In the genomic region with DNA sequence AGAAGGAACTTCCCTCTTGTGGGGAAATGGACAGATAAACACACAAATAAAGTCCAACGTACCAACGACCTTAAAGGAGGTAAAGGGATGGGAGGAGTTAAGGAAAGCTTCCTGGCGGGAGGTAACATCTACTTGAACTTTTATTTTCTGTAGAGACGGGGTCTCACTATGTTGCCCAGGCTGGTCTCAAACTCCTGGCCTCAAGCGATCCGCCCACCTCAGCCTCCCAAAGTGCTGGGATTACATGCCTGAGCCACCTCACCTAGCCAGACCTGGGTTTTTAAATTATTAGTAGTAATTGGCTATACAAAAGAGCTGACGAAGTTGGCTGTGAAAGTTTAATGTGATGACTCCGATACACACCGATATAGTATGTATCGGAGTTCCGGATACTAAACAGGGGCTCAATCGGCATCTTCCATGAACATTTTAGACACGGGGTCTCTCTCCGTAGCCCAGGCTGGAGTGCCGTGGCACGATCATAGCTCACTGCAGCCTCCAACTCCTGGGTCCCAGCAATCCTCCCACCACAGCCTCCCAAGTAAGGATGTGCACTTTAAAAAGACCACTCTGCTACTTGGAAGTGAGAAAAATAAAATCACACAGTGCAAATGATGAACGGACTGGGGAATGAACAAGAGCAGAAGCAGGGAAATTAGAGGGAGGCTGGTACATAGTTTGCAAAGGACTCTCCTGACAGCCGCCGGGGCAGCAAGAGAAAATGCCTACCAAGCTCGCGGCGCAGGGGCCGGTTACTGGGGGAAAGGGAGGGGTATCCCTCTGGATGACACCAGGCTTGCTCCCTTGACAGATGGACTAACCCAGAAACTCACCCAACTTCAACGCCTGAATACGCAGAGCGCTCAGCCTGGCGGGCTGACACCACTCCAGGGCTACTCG, we compare ENCODE assay signal across 8 cellular contexts. TPM values are rescaled to one million over a fixed set of nuclear protein-coding genes. Genes with fewer than 3 reads are reported as not detected.
A peak's percentile ranks its signal among the peaks of the same experiment; 100 is the strongest.
DNase-seq lines count a peak whose midpoint lies in the region; ATAC-seq, FAIRE-seq and TF ChIP-seq lines count a peak whose summit lies in the region.

No MANE protein-coding gene starts in this region.

- H3K36me3 ChIP-seq in DOHH2 (ENCODE audit: control insufficient read depth, low read length) (peaks cover 45% of the 10 kb centered on the region), OCI-LY7 (ENCODE audit: insufficient read depth, low read length) (peaks cover 36% of the 10 kb centered on the region), endothelial cell of umbilical vein (ENCODE audit: control insufficient read depth in 2 of 2, extremely low read depth in 1 of 2, insufficient read depth in 2 of 2, low read length in 2 of 2) (no peaks in the 10 kb centered on the region), pancreas (peaks cover 0 to 8% (median 5%) of the 10 kb centered on the region in 3 donors)

- peak in 1 of 4 donors; percentile 2 for ATAC-seq in pancreas
- no peak for ATAC-seq in GM18498 (IDR thresholded peaks at IDR 0.05; ENCODE audit: unreplicated experiment)
- no peak for ATAC-seq in HG03432 (IDR thresholded peaks at IDR 0.05; ENCODE audit: unreplicated experiment)

- 8 to 9% methylated on average over 28 of the region's 28 CpGs for WGBS in pancreas, 2 donors

- H4K20me1 ChIP-seq in DOHH2 (ENCODE audit: control insufficient read depth, insufficient read depth, low read depth, low read length): peaks cover 8% of the 10 kb centered on the region; the same call in 1 of the 2 replicates
- peaks cover 6% of the 10 kb centered on the region; the same call in 1 of the 2 replicates for H4K20me1 ChIP-seq in OCI-LY7 (ENCODE audit: insufficient read depth, low read length)
- H4K20me1 ChIP-seq in endothelial cell of umbilical vein (replicated peaks; ENCODE audit: control insufficient read depth, extremely low read depth, insufficient read depth, low read length): peaks cover 2% of the 10 kb centered on the region

- H2AFZ ChIP-seq in OCI-LY7 (ENCODE audit: low read length) (no peak overlapping the region; the same call in 1 of the 2 replicates), endothelial cell of umbilical vein (ENCODE audit: low read depth, low read length) (peak overlapping the region; percentile 28)

- no peaks in the 10 kb centered on the region for H3K9me2 ChIP-seq in DOHH2 (replicated peaks; ENCODE audit: control insufficient read depth, low read length)
- no peaks in the 10 kb centered on the region for H3K9me2 ChIP-seq in OCI-LY7 (ENCODE audit: insufficient read depth, low read length)

- H3K9ac ChIP-seq in endothelial cell of umbilical vein (replicated peaks; ENCODE audit: extremely low read depth, insufficient read depth, low read length): peak overlapping the region; percentile 100

- H3K9me3 ChIP-seq in DOHH2 (ENCODE audit: control insufficient read depth, insufficient read depth, low read length): no peaks in the 10 kb centered on the region
- H3K9me3 ChIP-seq in OCI-LY7 (ENCODE audit: low read length): no peaks in the 10 kb centered on the region
- H3K9me3 ChIP-seq in endothelial cell of umbilical vein (replicated peaks; ENCODE audit: control insufficient read depth, insufficient read depth, low read length): no peaks in the 10 kb centered on the region
- H3K9me3 ChIP-seq in pancreas: no peaks in the 10 kb centered on the region

- H3K4me2 ChIP-seq in DOHH2 (ENCODE audit: low read length): peak overlapping the region; percentile 76
- peak overlapping the region; percentile 99 for H3K4me2 ChIP-seq in OCI-LY7 (ENCODE audit: low read length)
- H3K4me2 ChIP-seq in endothelial cell of umbilical vein (ENCODE audit: insufficient read depth, low read length): peak overlapping the region; percentile 88

- FAIRE-seq in endothelial cell of umbilical vein (lab: Jason Lieb, UNC): no peak
- FAIRE-seq in pancreas (lab: Jason Lieb, UNC): no peak

- dilution Hi-C loops in endothelial cell of umbilical vein (cut with MboI; ENCODE audit: extremely low pct_ligation_motif_present, low sequenced_read_pairs): no loop called here

- H3K27me3 ChIP-seq in DOHH2 (ENCODE audit: control insufficient read depth, low read length) (peaks cover 3% of the 10 kb centered on the region; the same call in 1 of the 2 replicates), endothelial cell of umbilical vein (ENCODE audit: control insufficient read depth in 2 of 2, insufficient read depth in 2 of 2, low read length in 2 of 2) (no peaks in the 10 kb centered on the region), pancreas (no peaks in the 10 kb centered on the region)

- H3K79me2 ChIP-seq in DOHH2 (ENCODE audit: control insufficient read depth, low read length) (peaks cover 55% of the 10 kb centered on the region), OCI-LY7 (ENCODE audit: insufficient read depth, low read depth, low read length) (peaks cover 36% of the 10 kb centered on the region), endothelial cell of umbilical vein (ENCODE audit: control insufficient read depth, insufficient read depth, low read length) (peaks cover 46% of the 10 kb centered on the region)

- BruUV-seq in OCI-LY7 (replicated peaks; lab: Mats Ljungman, UMichigan): TSS peak; percentile 62
- BruUV-seq in endothelial cell of umbilical vein (replicated peaks; lab: Mats Ljungman, UMichigan): TSS peak; percentile 46

- intact Hi-C loops in OCI-LY7 (cut with micrococcal nuclease; ENCODE audit: unreplicated experiment) (loop anchor here (1.0 kb wide), 3 partner anchors 22 to 34 kb away; a partner anchor contains a TSS), endothelial cell of umbilical vein (cut with micrococcal nuclease) (loop anchor here (1.0 kb wide), 2 partner anchors 22 to 34 kb away; a partner anchor contains a TSS), pancreas (cut with DNase I) (no loop called here)

- CTCF ChIA-PET in OCI-LY7 (lab: Charles Lee; ENCODE audit: unreplicated experiment) (no interaction called here), endothelial cell of umbilical vein (lab: Charles Lee) (interaction anchor here (0.8 to 1.1 kb wide), 3 partner anchors 22 to 182 kb away, joined by 3 to 5 read pairs (median 3); a partner anchor contains a TSS)

- H3K4me1 ChIP-seq in DOHH2 (ENCODE audit: control insufficient read depth, low read length) (peaks cover 33% of the 10 kb centered on the region), OCI-LY7 (ENCODE audit: insufficient read depth, low read length, poor library complexity, severe bottlenecking) (peaks cover 19% of the 10 kb centered on the region), endothelial cell of umbilical vein (ENCODE audit: control insufficient read depth, extremely low read depth, insufficient read depth, low read length) (peaks cover 18% of the 10 kb centered on the region), pancreas (peaks cover 6 to 12% (median 12%) of the 10 kb centered on the region in 3 donors)

- H3K4me3 ChIP-seq in DOHH2 (ENCODE audit: low read length) (peak overlapping the region; percentile 87), OCI-LY7 (ENCODE audit: low read depth, low read length, poor library complexity, severe bottlenecking) (peak overlapping the region; percentile 91), endothelial cell of umbilical vein (replicated peaks in 1 of 3; ENCODE audit: insufficient read depth in 1 of 3, low read depth in 1 of 3, low read length in 3 of 3) (peak overlapping the region; percentile 69 to 90 (median 82)), pancreas (peak overlapping the region; percentile 36 to 77 (median 59))

- TF ChIP-seq POLR2A in endothelial cell of umbilical vein (IDR thresholded peaks at IDR 0.05; ENCODE audit: low read depth, low read length): peak; percentile 69

- TF ChIP-seq CTCF in DOHH2 (IDR thresholded peaks at IDR 0.05; ENCODE audit: low read depth, low read length, poor library complexity, severe bottlenecking) (no peak), OCI-LY7 (conservative IDR thresholded peaks at IDR 0.05; ENCODE audit: low read length) (no peak), endothelial cell of umbilical vein (IDR thresholded peaks at IDR 0.05; ENCODE audit: extremely low read depth in 1 of 2, insufficient read depth in 1 of 2, low read depth in 1 of 2, low read length in 2 of 2) (no peak), pancreas (IDR thresholded peaks at IDR 0.05) (no peak)

- DNase-seq in OCI-LY7 (ENCODE audit: low spot score) (no peak), endothelial cell of umbilical vein (ENCODE audit: low read depth, low spot score) (no peak), pancreas (peak in 1 of 6 donors; percentile 2), DMS153 treated with DMSO at 0.1 percent for 48 hours (lab: John Stamatoyannopoulos, UW; ENCODE audit: unreplicated experiment) (no peak), NCI-H1105 (lab: John Stamatoyannopoulos, UW) (no peak)

- peak overlapping the region; percentile 14 for H3K27ac ChIP-seq in DOHH2 (ENCODE audit: low read depth, low read length)
- H3K27ac ChIP-seq in OCI-LY7 (ENCODE audit: low read depth, low read length, poor library complexity, severe bottlenecking): peak overlapping the region; percentile 85
- peak overlapping the region; percentile 42 for H3K27ac ChIP-seq in endothelial cell of umbilical vein (ENCODE audit: insufficient read depth, low read depth, low read length)
- peak overlapping the region; percentile 96 to 97 (median 97) for H3K27ac ChIP-seq in pancreas

- H3K9me1 ChIP-seq in endothelial cell of umbilical vein (replicated peaks; ENCODE audit: control insufficient read depth, extremely low read depth, insufficient read depth, low read length): no peaks in the 10 kb centered on the region

- POLR2A ChIA-PET in OCI-LY7 (lab: Charles Lee) (interaction anchor here (0.8 to 1.7 kb wide), 5 partner anchors 9 to 35 kb away, joined by 3 to 7 read pairs (median 5); a partner anchor contains a TSS), endothelial cell of umbilical vein (lab: Charles Lee) (interaction anchor here (0.6 to 1.3 kb wide), 3 partner anchors 22 to 146 kb away, joined by 4 to 5 read pairs (median 5); a partner anchor contains a TSS)

- H3F3A ChIP-seq in DOHH2 (ENCODE audit: control insufficient read depth, insufficient read depth): peaks cover 10% of the 10 kb centered on the region; the same call in 1 of the 2 replicates

RNA-seq across cellular contexts. Expression of a gene that starts 1.0 kb away (rescaled TPM):
- total RNA-seq in OCI-LY7 (2014; rRNA removed; shearing (Covaris generic)): 27.7 and 31.7 TPM in 2 replicates
- total RNA-seq in OCI-LY7 (2022) (47.1 and 51.7 TPM in 2 replicates), endothelial cell of umbilical vein (58.0 and 61.2 TPM in 2 replicates), pancreas (10 to 100 TPM; 13.5 to 20.9 (median 17.1) TPM)
- polyA plus RNA-seq in endothelial cell of umbilical vein (68.3 and 78.1 TPM in 2 replicates), pancreas (10 to 100 TPM; 34.4 to 44.6 TPM)
- polyA plus RNA-seq in endothelial cell of umbilical vein (2011; cell fraction: cytosol; rRNA removed): 74.1 and 74.2 TPM in 2 replicates
- polyA plus RNA-seq in endothelial cell of umbilical vein (2011; cell fraction: nucleus; rRNA removed): 44.4 and 44.9 TPM in 2 replicates
- polyA plus RNA-seq in endothelial cell of umbilical vein (2012): 31.0 and 40.3 TPM in 2 replicates
- 53.3 and 60.2 TPM in 2 replicates for polyA minus RNA-seq in endothelial cell of umbilical vein
- 56.4 TPM for polyA minus RNA-seq in endothelial cell of umbilical vein (2011; cell fraction: cytosol; rRNA and poly(A)+ RNA removed)
- polyA minus RNA-seq in endothelial cell of umbilical vein (2011; cell fraction: nucleus; rRNA and poly(A)+ RNA removed): 31.8 and 33.1 TPM in 2 replicates

RNA-seq across cellular contexts. Expression of a gene that starts 21.9 kb away (rescaled TPM):
- 36.9 and 39.8 TPM in 2 replicates for total RNA-seq in OCI-LY7 (2014; rRNA removed; shearing (Covaris generic))
- total RNA-seq in OCI-LY7 (2022) (42.8 and 47.9 TPM in 2 replicates), endothelial cell of umbilical vein (34.8 and 38.6 TPM in 2 replicates), pancreas (10 to 100 TPM; 21.2 to 38.9 (median 28.3) TPM)
- polyA plus RNA-seq in endothelial cell of umbilical vein (48.4 and 49.6 TPM in 2 replicates), pancreas (10 to 100 TPM; 17.2 to 26.1 TPM)
- 32.4 and 34.6 TPM in 2 replicates for polyA plus RNA-seq in endothelial cell of umbilical vein (2011; cell fraction: cytosol; rRNA removed)
- polyA plus RNA-seq in endothelial cell of umbilical vein (2011; cell fraction: nucleus; rRNA removed): 34.4 and 35.1 TPM in 2 replicates
- polyA plus RNA-seq in endothelial cell of umbilical vein (2012): 23.8 TPM in 2 replicates
- polyA minus RNA-seq in endothelial cell of umbilical vein: 71.8 and 113 TPM in 2 replicates
- polyA minus RNA-seq in endothelial cell of umbilical vein (2011; cell fraction: cytosol; rRNA and poly(A)+ RNA removed): 37.9 TPM
- 25.6 and 28.9 TPM in 2 replicates for polyA minus RNA-seq in endothelial cell of umbilical vein (2011; cell fraction: nucleus; rRNA and poly(A)+ RNA removed)

RNA-seq across cellular contexts. Expression of a gene that starts 34.4 kb away (rescaled TPM):
- 77.8 and 86.8 TPM in 2 replicates for total RNA-seq in OCI-LY7 (2014; rRNA removed; shearing (Covaris generic))
- total RNA-seq in OCI-LY7 (2022): 109 and 117 TPM in 2 replicates
- total RNA-seq in endothelial cell of umbilical vein: 72.6 and 74.7 TPM in 2 replicates
- polyA plus RNA-seq in endothelial cell of umbilical vein: 12.6 and 16.2 TPM in 2 replicates
- polyA plus RNA-seq in endothelial cell of umbilical vein (2011; cell fraction: cytosol; rRNA removed): 22.4 and 24.9 TPM in 2 replicates
- polyA plus RNA-seq in endothelial cell of umbilical vein (2011; cell fraction: nucleus; rRNA removed): 29.4 and 35.9 TPM in 2 replicates
- polyA plus RNA-seq in endothelial cell of umbilical vein (2012): 37.1 and 51.8 TPM in 2 replicates
- polyA minus RNA-seq in endothelial cell of umbilical vein: 38.5 and 39.9 TPM in 2 replicates
- polyA minus RNA-seq in endothelial cell of umbilical vein (2011; cell fraction: cytosol; rRNA and poly(A)+ RNA removed): 43.3 TPM
- polyA minus RNA-seq in endothelial cell of umbilical vein (2011; cell fraction: nucleus; rRNA and poly(A)+ RNA removed): 26.7 and 33.3 TPM in 2 replicates
- 10 to 100 TPM; 16.1 to 29.0 (median 18.9) TPM for total RNA-seq in pancreas
- 10 to 100 TPM; 11.6 to 12.8 TPM for polyA plus RNA-seq in pancreas

Comparison
In these comparisons a context has a peak if more than half of its experiments do, and no peak if none do; other contexts are left out.
1. H3K27ac ChIP-seq: peak in every context shown above with its lines; median percentile 97 in pancreas; 85 in OCI-LY7; 42 in endothelial cell of umbilical vein; 14 in DOHH2.
2. intact Hi-C loops: an anchor here in OCI-LY7 (1.0 kb wide) and endothelial cell of umbilical vein (1.0 kb wide); none called in pancreas.